ENCODE assay signal across 22 cellular contexts in the genomic region with DNA sequence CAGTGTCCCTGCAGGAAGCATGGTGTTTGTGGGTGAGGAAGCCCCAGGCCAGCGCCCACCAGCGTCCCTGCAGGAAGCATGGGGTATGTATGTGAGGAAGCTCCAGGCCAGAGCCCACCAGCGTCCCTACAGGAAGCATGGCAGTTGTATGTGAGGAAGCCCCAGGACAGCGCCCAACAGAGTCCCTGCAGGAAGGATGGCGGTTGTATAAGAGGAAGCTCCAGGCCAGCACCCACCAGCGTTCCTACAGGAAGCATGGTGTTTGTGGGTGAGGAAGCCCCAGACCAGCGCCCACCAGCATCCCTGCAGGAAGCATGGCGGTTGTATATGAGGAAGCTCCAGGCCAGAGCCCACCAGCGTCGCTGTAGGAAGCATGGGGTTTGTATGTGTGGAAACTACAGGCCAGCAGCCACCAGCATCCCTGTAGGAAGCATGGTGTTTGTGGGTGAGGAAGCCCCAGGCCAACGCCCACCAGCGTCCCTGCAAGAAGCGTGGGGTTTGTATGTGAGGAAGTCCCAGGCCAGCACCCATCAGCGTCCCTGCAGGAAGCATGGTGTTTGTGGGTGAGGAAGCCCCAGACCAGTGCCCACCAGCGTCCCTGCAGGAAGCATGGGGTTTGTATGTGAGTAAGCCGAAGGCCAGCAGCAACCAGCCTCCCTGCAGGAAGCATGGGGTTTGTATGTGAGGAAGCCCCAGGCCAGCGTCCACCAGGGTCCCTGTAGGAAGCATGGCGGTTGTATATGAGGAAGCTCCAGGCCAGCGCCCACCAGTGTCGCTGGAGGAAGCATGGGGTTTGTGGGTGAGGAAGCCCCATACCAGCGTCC.
"Had no signal": no experiment of that assay in that cellular context is flagged by ENCODE, and none has a peak within 500 bp of the region (broad histone marks: within the 10 kb centered on the region; RNA-seq: fewer than 3 reads in every experiment).

No MANE protein-coding gene starts in this region.

- H3K36me3 ChIP-seq: gastrocnemius medialis had no signal

- H3K4me3 ChIP-seq: gastrocnemius medialis, heart left ventricle, mucosa of descending colon, pancreas, tibial artery had no signal

- H3K27me3 Mint-ChIP-seq: activated CD4-positive, alpha-beta T cell treated with anti-CD3 and anti-CD28 coated beads, Interleukin-2, amount 10 ng/mL, durations not matched to agents 7 days and 5 days; naive B cell had no signal

- H3K4me1 Mint-ChIP-seq: activated CD4-positive, alpha-beta T cell treated with anti-CD3 and anti-CD28 coated beads, Interleukin-2, amount 10 ng/mL, durations not matched to agents 7 days and 5 days had no signal

- ATAC-seq: esophagus mucosa; gastrocnemius medialis; heart left ventricle; left ventricle myocardium superior; mucosa of descending colon; pancreas; sciatic nerve; stimulated activated naive CD8-positive, alpha-beta T cell treated with anti-CD3 and anti-CD28 coated beads, Interleukin-15, Interleukin-2, amounts not matched to agents 100 U/mL and 50 U/mL, for 24 hours had no signal

- H3K27me3 ChIP-seq: brain microvascular endothelial cell, gastrocnemius medialis, heart left ventricle, pancreas, tibial artery had no signal

- DNase-seq: activated CD4-positive, alpha-beta T cell treated with anti-CD3 and anti-CD28 coated beads, Interleukin-2, amount 10 ng/mL, durations not matched to agents 7 days and 5 days; activated CD8-positive, alpha-beta memory T cell treated with anti-CD3 and anti-CD28 coated beads for 24 hours; activated CD8-positive, alpha-beta memory T cell treated with anti-CD3 and anti-CD28 coated beads, Interleukin-2, amount 50 U/mL, for 48 hours; activated effector memory CD4-positive, alpha-beta T cell treated with Interleukin-2 at 50 U/mL for 16 hours; activated naive CD4-positive, alpha-beta T cell treated with anti-CD3 and anti-CD28 coated beads, Interleukin-2, amount 50 U/mL, for 16 hours; activated T-cell treated with anti-CD3 and anti-CD28 coated beads, Interleukin-2, amount 50 U/mL, for 48 hours; aorta; brain microvascular endothelial cell; effector CD8-positive, alpha-beta T cell; gastrocnemius medialis; heart left ventricle; left ventricle myocardium superior; mesenchymal stem cell; mucosa of descending colon; naive B cell; pancreas; stimulated activated naive CD8-positive, alpha-beta T cell treated with anti-CD3 and anti-CD28 coated beads, Interleukin-15, Interleukin-2, amounts not matched to agents 100 U/mL and 50 U/mL, for 24 hours; substantia nigra; T1000; tibial artery had no signal

- H3K4me3 Mint-ChIP-seq: activated CD4-positive, alpha-beta T cell treated with anti-CD3 and anti-CD28 coated beads, Interleukin-2, amount 10 ng/mL, durations not matched to agents 7 days and 5 days; naive B cell had no signal

- H3K27ac ChIP-seq: brain microvascular endothelial cell, gastrocnemius medialis, heart left ventricle, pancreas, tibial artery had no signal

- H3K9me3 ChIP-seq: gastrocnemius medialis, mucosa of descending colon, pancreas had no signal

- H3K4me1 ChIP-seq: gastrocnemius medialis, pancreas, tibial artery had no signal

- H3K9me3 Mint-ChIP-seq: activated CD4-positive, alpha-beta T cell treated with anti-CD3 and anti-CD28 coated beads, Interleukin-2, amount 10 ng/mL, durations not matched to agents 7 days and 5 days had no signal

- H3K27ac Mint-ChIP-seq: activated CD4-positive, alpha-beta T cell treated with anti-CD3 and anti-CD28 coated beads, Interleukin-2, amount 10 ng/mL, durations not matched to agents 7 days and 5 days had no signal
